In the genomic region with DNA sequence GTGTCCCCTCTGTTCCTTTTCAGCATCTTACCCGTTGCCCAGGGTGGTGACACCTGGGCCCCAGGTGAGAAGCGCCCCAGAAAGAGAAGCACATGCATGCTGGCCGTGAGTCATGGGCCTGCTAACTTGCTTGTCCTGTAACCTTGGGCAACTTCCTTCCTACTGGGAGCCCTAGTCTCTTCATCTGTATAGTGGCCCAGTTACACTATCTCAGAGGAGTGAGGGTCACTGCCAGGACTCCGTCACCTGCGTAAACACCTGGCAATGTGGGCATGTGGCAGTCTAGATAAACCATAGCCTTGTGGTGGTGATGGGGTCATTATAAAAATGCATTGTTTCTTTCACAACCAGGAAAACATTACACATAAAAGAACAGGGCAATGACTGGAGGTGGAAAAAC, we compare ENCODE assay signal across 17 cellular contexts.
"Had no signal": no experiment of that assay in that cellular context is flagged by ENCODE, and none has a peak within 500 bp of the region (broad histone marks: within the 10 kb centered on the region; RNA-seq: fewer than 3 reads in every experiment).

No MANE protein-coding gene starts in this region.

- H3K27me3 Mint-ChIP-seq: activated CD4-positive, alpha-beta T cell treated with anti-CD3 and anti-CD28 coated beads, Interleukin-2, amount 10 ng/mL, durations not matched to agents 7 days and 5 days; activated naive CD8-positive, alpha-beta T cell had no signal

- H3K27ac Mint-ChIP-seq: activated CD4-positive, alpha-beta T cell treated with anti-CD3 and anti-CD28 coated beads, Interleukin-2, amount 10 ng/mL, durations not matched to agents 7 days and 5 days; activated CD8-positive, alpha-beta T cell treated with anti-CD3 and anti-CD28 coated beads, Interleukin-2, amount 10 ng/mL, durations not matched to agents 7 days and 5 days; activated naive CD8-positive, alpha-beta T cell had no signal

- DNase-seq: activated CD4-positive, alpha-beta T cell treated with anti-CD3 and anti-CD28 coated beads, Interleukin-2, amount 10 ng/mL, durations not matched to agents 7 days and 5 days; activated CD8-positive, alpha-beta T cell treated with anti-CD3 and anti-CD28 coated beads, Interleukin-2, amount 10 ng/mL, durations not matched to agents 7 days and 5 days; activated naive CD4-positive, alpha-beta T cell; activated T-cell treated with anti-CD3 and anti-CD28 coated beads, Interleukin-2, amount 50 U/mL, for 1 hour; amniotic stem cell; erythroblast; foreskin keratinocyte; lower lobe of right lung; mesendoderm; natural killer cell; right cardiac atrium; stimulated activated CD4-positive, alpha-beta T cell treated with anti-CD3 and anti-CD28 coated beads, Interleukin-4, amount 100 ng/mL, for 24 hours; stimulated activated naive CD8-positive, alpha-beta T cell treated with anti-CD3 and anti-CD28 coated beads, Interleukin-15, Interleukin-2, amounts not matched to agents 100 U/mL and 50 U/mL, for 24 hours; thyroid gland had no signal

- H3K36me3 Mint-ChIP-seq: natural killer cell had no signal

- H3K9me3 ChIP-seq: lower lobe of right lung, thyroid gland had no signal

- H3K4me3 Mint-ChIP-seq: activated CD4-positive, alpha-beta T cell treated with anti-CD3 and anti-CD28 coated beads, Interleukin-2, amount 10 ng/mL, durations not matched to agents 7 days and 5 days; activated CD8-positive, alpha-beta T cell treated with anti-CD3 and anti-CD28 coated beads, Interleukin-2, amount 10 ng/mL, durations not matched to agents 7 days and 5 days; activated naive CD8-positive, alpha-beta T cell; natural killer cell had no signal

- ATAC-seq: activated CD4-positive, CD25-positive, alpha-beta regulatory T cell treated with anti-CD3 and anti-CD28 coated beads, Interleukin-2, amount 50 U/mL, for 24 hours; activated CD8-positive, alpha-beta T cell treated with anti-CD3 and anti-CD28 coated beads, Interleukin-2, amount 10 ng/mL, durations not matched to agents 7 days and 5 days; foreskin keratinocyte; left lobe of liver; lower lobe of right lung; natural killer cell; right cardiac atrium; stimulated activated naive CD8-positive, alpha-beta T cell treated with anti-CD3 and anti-CD28 coated beads, Interleukin-15, Interleukin-2, amounts not matched to agents 100 U/mL and 50 U/mL, for 24 hours had no signal
